18 cellular contexts compared by ENCODE assay signal in the genomic region with DNA sequence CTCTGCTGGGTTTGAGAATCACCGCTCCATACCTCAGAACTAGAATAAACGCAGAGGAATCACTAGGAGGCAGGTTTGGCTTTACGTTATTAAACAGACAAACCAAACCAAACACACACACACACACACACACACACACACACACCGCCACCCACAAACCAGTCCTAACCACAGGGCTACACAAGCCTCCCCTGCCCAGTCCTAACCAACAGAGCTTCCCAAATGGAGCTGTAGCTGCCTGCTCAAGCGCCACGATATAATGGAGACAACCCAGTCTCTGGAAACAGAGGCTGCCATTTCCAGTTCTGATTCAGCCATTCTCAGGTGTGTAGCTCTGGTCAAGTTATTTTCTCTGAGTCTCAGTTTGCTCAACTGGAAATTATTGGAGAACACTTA.
"Had no signal": no experiment of that assay in that cellular context is flagged by ENCODE, and none has a peak within 500 bp of the region (broad histone marks: within the 10 kb centered on the region; RNA-seq: fewer than 3 reads in every experiment).

No MANE protein-coding gene starts in this region.

- H3K27me3 ChIP-seq: colonic mucosa, foreskin keratinocyte, neutrophil, suprapubic skin, thyroid gland had no signal

- H3K36me3 ChIP-seq: colonic mucosa, neutrophil, suprapubic skin, thyroid gland had no signal

- DNase-seq: colonic mucosa; dermis blood vessel endothelial cell; foreskin keratinocyte; hypothalamus; kidney glomerular epithelial cell; mammary epithelial cell; natural killer cell; posterior cingulate gyrus; right cardiac atrium; stimulated activated CD4-positive, alpha-beta T cell treated with anti-CD3 and anti-CD28 coated beads, Interleukin-4, amount 100 ng/mL, for 1 hour; stimulated activated CD8-positive, alpha-beta memory T cell treated with anti-CD3 and anti-CD28 coated beads, Interleukin-4, amount 100 ng/mL, for 48 hours; stimulated activated naive CD8-positive, alpha-beta T cell treated with anti-CD3 and anti-CD28 coated beads, Interleukin-15, Interleukin-2, amounts not matched to agents 100 U/mL and 50 U/mL, for 24 hours; thyroid gland had no signal

- H3K9me3 ChIP-seq: colonic mucosa, neutrophil, suprapubic skin, thyroid gland had no signal

- ATAC-seq: foreskin keratinocyte; natural killer cell; right cardiac atrium; stimulated activated effector memory CD8-positive, alpha-beta T cell treated with anti-CD3 and anti-CD28 coated beads, Interleukin-12 subunit alpha, Interleukin-12 subunit beta, amount 100 ng/mL, for 72 hours; stimulated activated naive CD8-positive, alpha-beta T cell treated with anti-CD3 and anti-CD28 coated beads, Interleukin-15, Interleukin-2, amounts not matched to agents 100 U/mL and 50 U/mL, for 24 hours had no signal

- H3K27me3 Mint-ChIP-seq: type B pancreatic cell had no signal

- H3K27ac ChIP-seq: colonic mucosa, foreskin keratinocyte, neutrophil, suprapubic skin, thyroid gland had no signal

- H3K27ac Mint-ChIP-seq: mesothelial cell of epicardium; natural killer cell; stimulated activated effector memory CD8-positive, alpha-beta T cell treated with anti-CD3 and anti-CD28 coated beads, Interleukin-12 subunit alpha, Interleukin-12 subunit beta, amount 100 ng/mL, for 72 hours; type B pancreatic cell had no signal

- H3K36me3 Mint-ChIP-seq: mesothelial cell of epicardium; natural killer cell; stimulated activated effector memory CD8-positive, alpha-beta T cell treated with anti-CD3 and anti-CD28 coated beads, Interleukin-12 subunit alpha, Interleukin-12 subunit beta, amount 100 ng/mL, for 72 hours; type B pancreatic cell had no signal

- H3K4me3 Mint-ChIP-seq: mesothelial cell of epicardium; natural killer cell; stimulated activated effector memory CD8-positive, alpha-beta T cell treated with anti-CD3 and anti-CD28 coated beads, Interleukin-12 subunit alpha, Interleukin-12 subunit beta, amount 100 ng/mL, for 72 hours; type B pancreatic cell had no signal

- H3K4me3 ChIP-seq: colonic mucosa, suprapubic skin, thyroid gland had no signal

- H3K9me3 Mint-ChIP-seq: natural killer cell; stimulated activated effector memory CD8-positive, alpha-beta T cell treated with anti-CD3 and anti-CD28 coated beads, Interleukin-12 subunit alpha, Interleukin-12 subunit beta, amount 100 ng/mL, for 72 hours; type B pancreatic cell had no signal

- H3K4me1 ChIP-seq: colonic mucosa, thyroid gland had no signal
